Comparison of ENCODE assay signal across 10 cellular contexts in genomic region chr17:27888945-27889344, GRCh38. TPM values are rescaled to one million over a fixed set of nuclear protein-coding genes. Genes with fewer than 3 reads are reported as not detected.
DNase-seq lines count a peak whose midpoint lies in the region; ATAC-seq and TF ChIP-seq lines count a peak whose summit lies in the region.
"Had no signal": no experiment of that assay in that cellular context is flagged by ENCODE, and none has a peak within 500 bp of the region (broad histone marks: within the 10 kb centered on the region; RNA-seq: fewer than 3 reads in every experiment).

No MANE protein-coding gene starts in this region.

- peak; percentile 57 for ATAC-seq in left lung
- ATAC-seq in HG02763 (IDR thresholded peaks at IDR 0.05; ENCODE audit: unreplicated experiment) = no peak
- ATAC-seq: psoas muscle had no signal

- H3K27me3 ChIP-seq in HUES48 (ENCODE audit: control insufficient read depth, insufficient read depth, low read length) = peaks cover 6% of the 10 kb centered on the region
- no peaks in the 10 kb centered on the region for H3K27me3 ChIP-seq in left lung
- H3K27me3 ChIP-seq in thyroid gland = no peaks in the 10 kb centered on the region

- H3K4me1 ChIP-seq in HUES48 (ENCODE audit: control insufficient read depth, insufficient read depth, low read length) = peaks cover 34% of the 10 kb centered on the region
- peaks cover 3 to 19% of the 10 kb centered on the region in 2 donors for H3K4me1 ChIP-seq in left lung
- peaks cover 32 to 42% of the 10 kb centered on the region in 2 donors for H3K4me1 ChIP-seq in thyroid gland

- WGBS in thyroid gland, 2 donors = 21 to 31% methylated on average over 7 of the region's 7 CpGs

- H3K9ac ChIP-seq in HUES48 (ENCODE audit: low read depth, low read length) = peak overlapping the region; percentile 38; the same call in 1 of the 2 replicates

- peak overlapping the region; percentile 73 for H3K27ac ChIP-seq in HUES48 (ENCODE audit: low read depth, low read length)
- peak overlapping the region in 1 of 2 donors; percentile 18 for H3K27ac ChIP-seq in left lung
- peak overlapping the region; percentile 79 to 87 (median 81) for H3K27ac ChIP-seq in thyroid gland
- H3K27ac ChIP-seq: left ventricle myocardium inferior, psoas muscle had no signal

- no peak for TF ChIP-seq POLR2A in thyroid gland (IDR thresholded peaks at IDR 0.05)

- DNase-seq in cerebellar cortex (ENCODE audit: low spot score) = peak; percentile 49
- DNase-seq in left lung = peak in 1 of 2 donors; percentile 38
- peak; percentile 93 to 94 for DNase-seq in thyroid gland
- no peak for DNase-seq in NCI-H128 (lab: John Stamatoyannopoulos, UW; ENCODE audit: unreplicated experiment)
- no peak for DNase-seq in NCI-H526 (lab: John Stamatoyannopoulos, UW)
- DNase-seq: left ventricle myocardium inferior, NCI-H2029 treated with DMSO at 0.1 percent for 48 hours, psoas muscle had no signal

- TF ChIP-seq CTCF in left lung (IDR thresholded peaks at IDR 0.05) (no peak), thyroid gland (IDR thresholded peaks at IDR 0.05) (peak in 4 of 6 experiments; percentile 9 to 58 (median 28))

- H3K9me3 ChIP-seq in HUES48 (ENCODE audit: control insufficient read depth, insufficient read depth, low read length) = no peaks in the 10 kb centered on the region
- H3K9me3 ChIP-seq in left lung = no peaks in the 10 kb centered on the region
- H3K9me3 ChIP-seq in thyroid gland = no peaks in the 10 kb centered on the region
- H3K9me3 ChIP-seq: left ventricle myocardium inferior, psoas muscle had no signal

- no peaks in the 10 kb centered on the region for H3K36me3 ChIP-seq in HUES48 (ENCODE audit: control insufficient read depth, insufficient read depth, low read length)
- H3K36me3 ChIP-seq in left lung = no peaks in the 10 kb centered on the region
- H3K36me3 ChIP-seq in thyroid gland = no peaks in the 10 kb centered on the region
- H3K36me3 ChIP-seq: left ventricle myocardium inferior had no signal

- intact Hi-C loops in left lung (cut with DNase I) (no loop called here), thyroid gland (cut with DNase I) (no loop called here)

- H3K4me3 ChIP-seq in HUES48 (ENCODE audit: low read depth, low read length) (no peak overlapping the region), left lung (no peak overlapping the region), thyroid gland (replicated peaks in 1 of 3) (no peak overlapping the region)
- H3K4me3 ChIP-seq: left ventricle myocardium inferior, psoas muscle had no signal

RNA-seq across cellular contexts. Expression of gene LYRM9, which starts 4.2 kb away (rescaled TPM):
- total RNA-seq in left lung = 1 to 10 TPM; 5.1 to 6.2 TPM
- 10 to 100 TPM; 25.5 to 52.7 (median 46.4) TPM for total RNA-seq in thyroid gland

Comparison
In these comparisons a context has a peak if more than half of its experiments do, and no peak if none do; other contexts are left out.
1. DNase-seq: peak in cerebellar cortex (single experiment) and thyroid gland (2 of 2); none in NCI-H128 (single experiment) and NCI-H526 (0 of 2).
2. CTCF ChIP-seq: peak in thyroid gland (4 of 6); none in left lung (0 of 2).